8 cellular contexts compared by ENCODE assay signal in the genomic region with DNA sequence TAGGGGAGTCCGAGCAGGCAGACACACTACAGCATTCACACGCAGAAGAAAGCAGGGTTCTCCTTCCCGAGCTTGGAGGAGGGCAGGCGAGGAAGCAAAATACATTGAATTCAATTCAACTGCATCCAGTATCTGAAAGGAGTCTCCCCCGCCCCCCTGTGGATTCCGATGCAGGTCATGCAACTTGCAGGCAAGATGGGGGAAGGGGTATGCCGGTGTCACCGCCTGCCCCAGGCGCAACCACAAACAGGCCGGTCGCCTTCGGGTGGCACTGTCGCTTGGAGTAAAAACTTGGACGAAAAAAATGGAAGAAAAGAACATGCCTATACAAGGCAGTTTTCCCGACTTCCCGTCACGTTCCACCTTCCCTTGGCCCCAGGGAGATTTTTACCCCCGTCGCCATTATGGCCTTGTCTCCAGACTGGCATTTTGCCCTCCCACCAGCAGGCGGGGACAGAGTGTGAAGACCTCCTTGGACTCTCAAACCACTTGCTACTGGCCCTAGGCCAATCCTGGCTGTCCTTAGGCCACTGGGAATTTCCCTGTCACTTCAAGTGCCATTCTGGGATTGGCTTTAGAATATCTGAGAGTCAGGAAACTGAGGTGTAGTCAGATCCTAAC. TPM values are rescaled to one million over a fixed set of nuclear protein-coding genes. Genes with fewer than 3 reads are reported as not detected.
DNase-seq lines count a peak whose midpoint lies in the region; ATAC-seq and TF ChIP-seq lines count a peak whose summit lies in the region.

No MANE protein-coding gene starts in this region.

- H3K9me3 ChIP-seq in AG04450 (ENCODE audit: control insufficient read depth, insufficient read depth, low read length): peaks cover 5% of the 10 kb centered on the region; the same call in 1 of the 2 replicates

- H3K27me3 ChIP-seq in AG04450 (ENCODE audit: control insufficient read depth, insufficient read depth, low read length) (peaks cover 51% of the 10 kb centered on the region), H7 (ENCODE audit: control insufficient read depth, insufficient read depth, low read length) (peaks cover 43% of the 10 kb centered on the region), kidney epithelial cell (ENCODE audit: control insufficient read depth, insufficient read depth, low read length) (peaks cover 53% of the 10 kb centered on the region)

- no peak overlapping the region for H3K4me3 ChIP-seq in AG04450 (ENCODE audit: low read depth, low read length)
- H3K4me3 ChIP-seq in H7 (ENCODE audit: insufficient read depth, low read depth, low read length): peak overlapping the region; percentile 74
- H3K4me3 ChIP-seq in kidney epithelial cell (ENCODE audit: low read depth, low read length): no peak overlapping the region

- no peak overlapping the region for H3K27ac ChIP-seq in AG04450 (ENCODE audit: low read depth, low read length)
- H3K27ac ChIP-seq in angular gyrus (ENCODE audit: low read depth, low read length): peak overlapping the region; percentile 37

- DNase-seq in AG04450 (ENCODE audit: low read depth, low spot score): no peak
- DNase-seq in H7: peak; percentile 85
- DNase-seq in kidney epithelial cell (ENCODE audit: low read depth): no peak
- DNase-seq in ureter (ENCODE audit: low spot score): no peak

- POLR2A ChIA-PET in AG04450 (lab: Yijun Ruan, JAX): no interaction called here

- peak; percentile 10; the same call in 1 of the 2 replicates for TF ChIP-seq CTCF in AG04450 (IDR thresholded peaks at IDR 0.05; ENCODE audit: low read depth, low read length)
- TF ChIP-seq CTCF in kidney epithelial cell (IDR thresholded peaks at IDR 0.05; ENCODE audit: insufficient read depth, low read length, poor library complexity, severe bottlenecking): peak; percentile 45

- CTCF ChIA-PET in AG04450 (lab: Charles Lee): interaction anchor here (0.7 to 1.3 kb wide), 2 partner anchors 11 to 16 kb away, joined by 3 to 4 read pairs; no protein-coding TSS in a partner anchor

- ATAC-seq in GM19324 (IDR thresholded peaks at IDR 0.05; ENCODE audit: low FRiP score, unreplicated experiment) (no peak), HG03196 (IDR thresholded peaks at IDR 0.05; ENCODE audit: unreplicated experiment) (no peak), esophagus mucosa (no peak)

- H3K36me3 ChIP-seq in H7 (replicated peaks; ENCODE audit: control insufficient read depth, insufficient read depth, low read length) (no peaks in the 10 kb centered on the region), kidney epithelial cell (ENCODE audit: control insufficient read depth, insufficient read depth, low read length) (no peaks in the 10 kb centered on the region)

RNA-seq across cellular contexts. Expression of gene NTRK3, which starts 1.6 kb away (rescaled TPM):
- 0.14 and 0.21 TPM in 2 replicates for polyA plus RNA-seq in AG04450 (2011; rRNA removed)
- polyA minus RNA-seq in AG04450 (2011; rRNA and poly(A)+ RNA removed): 0.13 and 0.32 TPM in 2 replicates
- total RNA-seq in H7 (2014; rRNA removed; shearing (Covaris generic)): 2.3 and 3.5 TPM in 2 replicates
- total RNA-seq in kidney epithelial cell: 0.34 TPM in 1 of 2 replicates, not detected in the other
- 1.00 TPM for total RNA-seq in esophagus mucosa
- total RNA-seq in ureter: 11.8 TPM
